In the genomic region with DNA sequence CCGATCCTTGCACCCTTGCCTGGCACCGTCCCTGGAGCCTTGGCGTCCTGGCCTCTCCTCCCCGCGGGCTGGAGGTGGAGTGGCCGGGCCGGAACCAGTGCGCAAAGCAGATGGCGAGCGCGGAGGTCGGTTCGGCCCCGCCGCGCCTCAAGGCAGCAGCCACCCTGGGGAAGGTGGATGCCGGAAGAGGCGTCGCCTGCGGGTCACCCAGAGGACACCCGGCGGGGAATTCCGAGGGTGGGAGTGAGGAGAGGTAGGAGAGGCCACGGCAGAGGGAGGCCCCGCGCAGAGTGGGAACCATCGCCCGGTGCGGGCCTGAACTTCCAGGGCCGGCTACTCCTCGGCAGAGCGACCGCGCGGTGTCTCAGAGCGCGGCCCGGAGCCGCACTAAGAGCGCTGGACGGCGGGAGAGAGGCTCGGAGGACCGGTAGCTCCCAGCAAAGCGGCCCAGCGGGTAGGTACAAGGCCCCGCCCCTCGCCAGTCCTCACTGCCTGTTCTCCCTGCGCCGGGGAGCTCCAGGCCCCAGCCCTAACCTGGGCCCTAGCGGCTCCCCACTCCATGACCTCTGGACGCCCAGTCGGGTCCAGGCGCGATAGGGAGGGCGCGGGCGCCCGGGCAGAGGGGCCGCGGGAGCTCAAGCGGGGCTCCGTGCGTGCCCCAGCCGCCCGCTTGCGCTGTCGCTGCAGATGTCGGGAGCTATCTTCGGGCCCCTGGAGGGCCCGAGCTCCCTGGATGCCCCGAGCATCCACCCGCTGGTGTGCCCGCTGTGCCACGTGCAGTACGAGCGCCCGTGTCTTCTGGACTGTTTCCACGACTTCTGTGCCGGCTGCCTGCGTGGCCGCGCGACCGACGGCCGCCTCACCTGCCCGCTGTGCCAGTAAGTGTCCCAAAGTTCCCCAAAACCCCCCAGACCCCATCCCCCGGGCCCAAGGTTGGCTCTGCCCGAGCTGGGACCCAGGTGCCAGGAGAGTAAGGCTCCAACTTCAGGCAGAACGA, we compare ENCODE assay signal across 8 cellular contexts. TPM values are rescaled to one million over a fixed set of nuclear protein-coding genes. Genes with fewer than 3 reads are reported as not detected.
DNase-seq lines count a peak whose midpoint lies in the region; ATAC-seq, FAIRE-seq and TF ChIP-seq lines count a peak whose summit lies in the region.

A gene with protein sequence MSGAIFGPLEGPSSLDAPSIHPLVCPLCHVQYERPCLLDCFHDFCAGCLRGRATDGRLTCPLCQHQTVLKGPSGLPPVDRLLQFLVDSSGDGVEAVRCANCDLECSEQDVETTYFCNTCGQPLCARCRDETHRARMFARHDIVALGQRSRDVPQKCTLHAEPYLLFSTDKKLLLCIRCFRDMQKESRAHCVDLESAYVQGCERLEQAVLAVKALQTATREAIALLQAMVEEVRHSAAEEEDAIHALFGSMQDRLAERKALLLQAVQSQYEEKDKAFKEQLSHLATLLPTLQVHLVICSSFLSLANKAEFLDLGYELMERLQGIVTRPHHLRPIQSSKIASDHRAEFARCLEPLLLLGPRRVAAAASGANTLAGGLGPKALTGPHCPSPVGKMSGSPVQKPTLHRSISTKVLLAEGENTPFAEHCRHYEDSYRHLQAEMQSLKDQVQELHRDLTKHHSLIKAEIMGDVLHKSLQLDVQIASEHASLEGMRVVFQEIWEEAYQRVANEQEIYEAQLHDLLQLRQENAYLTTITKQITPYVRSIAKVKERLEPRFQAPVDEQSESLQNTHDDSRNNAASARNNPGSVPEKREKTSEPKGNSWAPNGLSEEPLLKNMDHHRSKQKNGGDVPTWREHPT (plus strand): TSS at position 271 of the 997 bp plus-strand sequence. CDS start 417 bp downstream, at position 688.

- TF ChIP-seq CTCF in SK-N-SH (IDR thresholded peaks at IDR 0.05) (no peak), WERI-Rb-1 (IDR thresholded peaks at IDR 0.05; ENCODE audit: low read depth, low read length) (no peak), chondrocyte (IDR thresholded peaks at IDR 0.05) (no peak), HepG2 (CRISPR knock-in tag; IDR thresholded peaks at IDR 0.05) (peak; percentile 14; the same call in 1 of the 2 replicates)

- H3K4me1 Mint-ChIP-seq in chondrocyte (ENCODE audit: low read depth), result peaks cover 26% of the 10 kb centered on the region

- CTCF ChIA-PET in SK-N-SH (lab: Yijun Ruan, JAX), result interaction anchor here (0.6 to 5.1 kb wide), 10 partner anchors 7 to 232 kb away, joined by 3 to 43 read pairs (median 4); partner anchors contain the start of gene RPL22
- CTCF ChIA-PET in HepG2 (lab: Yijun Ruan, JAX; ENCODE audit: low intra/inter-chr PET ratio, low total read pairs), result interaction anchor here (1.2 to 1.6 kb wide), 2 partner anchors 39 to 41 kb away, joined by 5 to 7 read pairs; no protein-coding TSS in a partner anchor

- peak; percentile 71 to 81 for TF ChIP-seq POLR2A in HepG2 (IDR thresholded peaks at IDR 0.05; ENCODE audit: insufficient read depth in 1 of 2, low read depth in 2 of 2, low read length in 2 of 2)

- TF ChIP-seq EP300 in SK-N-SH (IDR thresholded peaks at IDR 0.05; ENCODE audit: borderline replicate concordance in 1 of 2, low read depth in 1 of 2, low read length in 1 of 2), result no peak
- no peak for TF ChIP-seq EP300 in HepG2 (IDR thresholded peaks at IDR 0.05; ENCODE audit: low read depth in 2 of 2, low read length in 2 of 2)
- TF ChIP-seq EP300 in HepG2 (CRISPR knock-in tag; IDR thresholded peaks at IDR 0.05; ENCODE audit: borderline replicate concordance), result no peak; the same call in 1 of the 2 replicates

- H3K4me3 Mint-ChIP-seq in chondrocyte (ENCODE audit: unreplicated experiment), result peak within 1 kb of the TSS; percentile 66

- no peaks in the 10 kb centered on the region for H3K27me3 Mint-ChIP-seq in chondrocyte (ENCODE audit: low read depth)

- H3K27ac ChIP-seq in SK-N-SH (ENCODE audit: low read depth in 2 of 2, low read length in 1 of 2) (no peak within 1 kb of the TSS), WERI-Rb-1 (peak within 1 kb of the TSS; percentile 59), HepG2 (ENCODE audit: extremely low read length, insufficient read depth, low read length) (peak within 1 kb of the TSS; percentile 82)

- H3K36me3 ChIP-seq in SK-N-SH (replicated peaks in 1 of 2; ENCODE audit: control insufficient read depth in 1 of 2, insufficient read depth in 2 of 2, low read length in 1 of 2) (no peaks in the 10 kb centered on the region), WERI-Rb-1 (peaks cover 20% of the 10 kb centered on the region), HepG2 (replicated peaks in 1 of 2; ENCODE audit: control insufficient read depth in 1 of 2, insufficient read depth in 2 of 2, low read length in 2 of 2) (peaks cover 4 to 6% of the 10 kb centered on the region in 2 experiments; a peak in 3 of 5 replicates)

- H3K9ac ChIP-seq in SK-N-SH (no peak within 1 kb of the TSS), HepG2 (ENCODE audit: insufficient read depth, low read depth, low read length) (peak within 1 kb of the TSS; percentile 79)

- POLR2A ChIA-PET in SK-N-SH (lab: Yijun Ruan, JAX) (interaction anchor here (0.7 kb wide), 1 partner anchor 363 kb away, joined by 3 read pairs; no protein-coding TSS in a partner anchor), HepG2 (lab: Yijun Ruan, JAX) (interaction anchor here (0.6 to 1.7 kb wide), 13 partner anchors 9 to 280 kb away, joined by 3 to 11 read pairs (median 3); partner anchors contain the start of genes ACOT7 and ICMT)

- BruUV-seq in HepG2 (replicated peaks; lab: Mats Ljungman, UMichigan), result no TSS peak

- no peaks in the 10 kb centered on the region for H3K27me3 ChIP-seq in SK-N-SH (ENCODE audit: insufficient read depth)
- no peaks in the 10 kb centered on the region for H3K27me3 ChIP-seq in WERI-Rb-1 (ENCODE audit: insufficient read depth, low read depth, severe bottlenecking)
- H3K27me3 ChIP-seq in HepG2 (ENCODE audit: control insufficient read depth in 1 of 2, insufficient read depth in 2 of 2, low read length in 2 of 2), result no peaks in the 10 kb centered on the region

- WGBS in SK-N-SH (ENCODE audit: low lambda C conversion rate), result 84% methylated on average over 68 of the region's 91 CpGs
- under 1% methylated on average over 27 of the region's 91 CpGs for WGBS in HepG2 (ENCODE audit: low lambda C conversion rate)

- H3K79me2 ChIP-seq in SK-N-SH (ENCODE audit: insufficient read depth), result no peaks in the 10 kb centered on the region
- H3K79me2 ChIP-seq in HepG2 (ENCODE audit: insufficient read depth, low read length), result no peaks in the 10 kb centered on the region

- no peaks in the 10 kb centered on the region for H3K36me3 Mint-ChIP-seq in chondrocyte (ENCODE audit: low read depth)

- in situ Hi-C loops in HepG2 (cut with HindIII; ENCODE audit: extremely low pct_ligation_motif_present, low pct_unique_long_range_greater_than_20kb), result no loop called here

- H3K27ac Mint-ChIP-seq in chondrocyte (ENCODE audit: unreplicated experiment), result no peak within 1 kb of the TSS

- no peak for ATAC-seq in SK-N-SH treated with all-trans-retinoic acid at 6 μM for 48 hours
- ATAC-seq in HG03342 (IDR thresholded peaks at IDR 0.05; ENCODE audit: unreplicated experiment), result peak; percentile 57
- ATAC-seq in HepG2, result peak; percentile 84

- intact Hi-C loops in HepG2 (cut with micrococcal nuclease; ENCODE audit: unreplicated experiment), result loop anchor here (2.0 to 10.0 kb wide), 2 partner anchors 35 to 621 kb away; no protein-coding TSS in a partner anchor

- no peaks in the 10 kb centered on the region for H3K9me3 Mint-ChIP-seq in chondrocyte (ENCODE audit: low read depth)

- no peaks in the 10 kb centered on the region for H4K20me1 ChIP-seq in SK-N-SH (ENCODE audit: insufficient read depth)
- no peaks in the 10 kb centered on the region for H4K20me1 ChIP-seq in HepG2 (ENCODE audit: insufficient read depth, low read length)

- no peak for TF ChIP-seq RAD21 in SK-N-SH (IDR thresholded peaks at IDR 0.05; ENCODE audit: low read length)
- no peak for TF ChIP-seq RAD21 in HepG2 (CRISPR knock-in tag; IDR thresholded peaks at IDR 0.05)

- H3K4me3 ChIP-seq in SK-N-SH (ENCODE audit: low read depth in 2 of 2, low read length in 1 of 2), result no peak within 1 kb of the TSS; a peak in 1 of 4 replicates
- no peak within 1 kb of the TSS; the same call in 1 of the 2 replicates for H3K4me3 ChIP-seq in WERI-Rb-1 (ENCODE audit: low read depth, low read length)
- H3K4me3 ChIP-seq in HepG2 (replicated peaks in 1 of 3; ENCODE audit: insufficient read depth in 1 of 3, low read depth in 2 of 3, low read length in 3 of 3), result peak within 1 kb of the TSS; percentile 79 to 90 (median 84)

- H3F3A ChIP-seq in SK-N-SH (replicated peaks; ENCODE audit: insufficient read depth), result no peaks in the 10 kb centered on the region

- H3K9me3 ChIP-seq in SK-N-SH, result no peaks in the 10 kb centered on the region
- no peaks in the 10 kb centered on the region for H3K9me3 ChIP-seq in WERI-Rb-1 (ENCODE audit: severe bottlenecking)
- no peaks in the 10 kb centered on the region for H3K9me3 ChIP-seq in HepG2 (ENCODE audit: low read length)

- H2AFZ ChIP-seq in SK-N-SH (ENCODE audit: low read depth) (no peak within 1 kb of the TSS), HepG2 (ENCODE audit: low read length) (peak within 1 kb of the TSS; percentile 86)

- no peak for FAIRE-seq in HepG2 (lab: Jason Lieb, UNC)

- H3K4me2 ChIP-seq in SK-N-SH (no peak within 1 kb of the TSS), HepG2 (ENCODE audit: low read depth, low read length) (peak within 1 kb of the TSS; percentile 92)

- H3K4me1 ChIP-seq in SK-N-SH (ENCODE audit: control insufficient read depth in 1 of 2, insufficient read depth in 2 of 2, low read depth in 1 of 2, low read length in 1 of 2) (peaks cover 0 to 18% of the 10 kb centered on the region in 2 experiments; a peak in 1 of 4 replicates), HepG2 (ENCODE audit: insufficient read depth, low read length) (peaks cover 17% of the 10 kb centered on the region)

- H3K9me2 ChIP-seq in SK-N-SH, result no peaks in the 10 kb centered on the region

- DNase-seq in SK-N-SH (no peak), WERI-Rb-1 (no peak), chondrocyte (ENCODE audit: low spot score) (no peak), HepG2 (ENCODE audit: low spot score) (peak; percentile 77), KG1 (lab: John Stamatoyannopoulos, UW) (no peak)
- DNase-seq in stimulated activated CD4-positive, alpha-beta T cell treated with anti-CD3 and anti-CD28 coated beads, TNF-alpha, amount 100 ng/mL, for 24 hours (ENCODE audit: low read depth in 3 of 3), result peak; percentile 31 to 79 (median 48)

RNA-seq across cellular contexts. Expression of the gene that starts here (rescaled TPM):
- 19.2 and 25.4 TPM in 2 replicates for polyA plus RNA-seq in SK-N-SH (2012; rRNA removed)
- 2.5 and 4.0 TPM in 2 replicates for polyA plus RNA-seq in SK-N-SH (2012; cell fraction: cytosol; rRNA removed)
- 134 and 388 TPM in 2 replicates for polyA plus RNA-seq in SK-N-SH (2012; cell fraction: nucleus; rRNA removed)
- 15.6 to 19.9 TPM (median 17.9 TPM) in 3 replicates for total RNA-seq in chondrocyte
- 1.7 and 9.8 TPM in 2 replicates for total RNA-seq in HepG2 (2016; rRNA removed; fragmentation: Illumina TruSeq; extraction: Trizol)
- 2.0 and 3.0 TPM in 2 replicates for total RNA-seq in HepG2 (2016; cell fraction: cytosol; rRNA removed; fragmentation: Illumina TruSeq; extraction: Trizol; ENCODE audit: low read depth)
- total RNA-seq in HepG2 (2016; cell fraction: insoluble cytoplasmic fraction; rRNA removed; fragmentation: Illumina TruSeq; extraction: Trizol), result 2.1 and 8.9 TPM in 2 replicates
- 2.4 and 2.5 TPM in 2 replicates for total RNA-seq in HepG2 (2016; cell fraction: membrane; rRNA removed; fragmentation: Illumina TruSeq; extraction: Trizol)
- total RNA-seq in HepG2 (2016; cell fraction: nucleus; rRNA removed; fragmentation: Illumina TruSeq; extraction: Trizol), result 14.8 and 17.7 TPM in 2 replicates
- 15.9 and 17.9 TPM in 2 replicates for polyA plus RNA-seq in HepG2 (2011; rRNA removed)
- polyA plus RNA-seq in HepG2 (2011; cell fraction: cytosol; rRNA removed), result 3.1 and 5.5 TPM in 2 replicates
- 282 and 411 TPM in 2 replicates for polyA plus RNA-seq in HepG2 (2011; cell fraction: nucleus; rRNA removed)
- 3.9 and 4.0 TPM in 2 replicates for polyA plus RNA-seq in HepG2 (2012)
- 0.45 and 0.62 TPM in 2 replicates for polyA plus RNA-seq in HepG2 (2016; cell fraction: cytosol; fragmentation: Illumina TruSeq; extraction: Trizol; ENCODE audit: low read depth)
- polyA plus RNA-seq in HepG2 (2016; cell fraction: insoluble cytoplasmic fraction; fragmentation: Illumina TruSeq; extraction: Trizol; ENCODE audit: low read depth), result 1.8 and 3.9 TPM in 2 replicates
- 0.85 and 1.2 TPM in 2 replicates for polyA plus RNA-seq in HepG2 (2016; cell fraction: membrane; fragmentation: Illumina TruSeq; extraction: Trizol; ENCODE audit: low read depth)
- polyA plus RNA-seq in HepG2 (2016; cell fraction: nucleus; fragmentation: Illumina TruSeq; extraction: Trizol; ENCODE audit: insufficient read depth, low read depth), result 47.0 and 48.9 TPM in 2 replicates
- 16.5 and 27.5 TPM in 2 replicates for polyA minus RNA-seq in HepG2 (2011; rRNA and poly(A)+ RNA removed; ENCODE audit: low replicate concordance)
- 2.5 TPM in 2 replicates for polyA minus RNA-seq in HepG2 (2011; cell fraction: cytosol; rRNA and poly(A)+ RNA removed)
- 30.0 and 38.2 TPM in 2 replicates for polyA minus RNA-seq in HepG2 (2011; cell fraction: nucleus; rRNA and poly(A)+ RNA removed)

Comparison
In these comparisons a context has a peak if more than half of its experiments do, and no peak if none do; other contexts are left out.
1. DNase-seq: peak in HepG2 (single experiment) and stimulated activated CD4-positive, alpha-beta T cell treated with anti-CD3 and anti-CD28 coated beads, TNF-alpha, amount 100 ng/mL, for 24 hours (3 of 3); none in SK-N-SH (single experiment), WERI-Rb-1 (single experiment), chondrocyte (single experiment) and KG1 (single experiment).
2. H3K27ac ChIP-seq: peak in WERI-Rb-1 (single experiment) and HepG2 (single experiment); none in SK-N-SH (0 of 2).
3. H3K4me3 ChIP-seq: peak in HepG2 (3 of 3); none in SK-N-SH (0 of 2) and WERI-Rb-1 (single experiment).
4. Of the 25 proteins assayed by ChIP-seq in both HepG2 and SK-N-SH: peak only in HepG2: CTCF, ELF1, FOXJ3, FOXM1, GABPA, MAX and 7 more; only in SK-N-SH: none; in both: none; in neither: 11; mixed calls (peak in some experiments, not most) for 1.